ENCODE assay signal across 23 cellular contexts in genomic region chr10:12876266-12876665, GRCh38.
"Had no signal": no experiment of that assay in that cellular context is flagged by ENCODE, and none has a peak within 500 bp of the region (broad histone marks: within the 10 kb centered on the region; RNA-seq: fewer than 3 reads in every experiment).

No MANE protein-coding gene starts in this region.

- H3K36me3 Mint-ChIP-seq: natural killer cell treated with Interleukin-12 subunit alpha and Interleukin-12 subunit beta and Interleukin-15 and Interleukin-18, amount 100 ng/mL, for 72 hours; stimulated activated naive B cell treated with anti-CD40 and anti-IgM and Interleukin-4, amounts not matched to agents 10 μg/mL and 1 μg/mL and 100 μg/mL, for 72 hours had no signal

- DNase-seq: activated B cell treated with CpG ODN at 0.5 μM for 24 hours; activated CD4-positive, alpha-beta T cell treated with anti-CD3 and anti-CD28 coated beads for 36 hours; activated CD4-positive, alpha-beta T cell treated with anti-CD3 and anti-CD28 coated beads, Interleukin-2, amount 50 U/mL, for 4 hours; activated CD8-positive, alpha-beta memory T cell treated with anti-CD3 and anti-CD28 coated beads, Interleukin-2, amount 50 U/mL, for 48 hours; activated naive CD4-positive, alpha-beta T cell; activated T-cell treated with anti-CD3 and anti-CD28 coated beads, Interleukin-2, amount 50 U/mL, for 4 hours; amygdala; dermis blood vessel endothelial cell; effector memory CD4-positive, alpha-beta T cell; foreskin keratinocyte; left ventricle myocardium inferior; mammary epithelial cell; midbrain; nucleus accumbens; retina; sigmoid colon; stimulated activated CD4-positive, alpha-beta T cell treated with anti-CD3 and anti-CD28 coated beads, Interleukin-2, amount 100 ng/mL, for 48 hours; stimulated activated CD8-positive, alpha-beta memory T cell treated with anti-CD3 and anti-CD28 coated beads, Interleukin-4, amount 100 ng/mL, for 48 hours; stimulated activated naive B cell treated with anti-CD40 and anti-IgM and Interleukin-4, amounts not matched to agents 10 μg/mL and 1 μg/mL and 100 μg/mL, for 72 hours; T-helper 9 cell had no signal

- H3K27ac ChIP-seq: foreskin keratinocyte, left ventricle myocardium inferior, sigmoid colon had no signal

- H3K9me3 Mint-ChIP-seq: activated B cell treated with CpG ODN at 0.5 μM for 24 hours; activated T-cell treated with anti-CD3 and anti-CD28 coated beads, Interleukin-2, amount 50 U/mL, for 4 hours; activated T-helper 2 cell treated with anti-CD3 and anti-CD28 coated beads, Interferon-gamma antibody, Interleukin-2, Interleukin-4, amounts not matched to agents 10 μg/mL and 5 μg/mL and 100 μg/mL, durations not matched to agents 14 hours and 24 hours and 36 hours; natural killer cell treated with Interleukin-12 subunit alpha and Interleukin-12 subunit beta and Interleukin-15 and Interleukin-18, amount 100 ng/mL, for 72 hours had no signal

- H3K36me3 ChIP-seq: left ventricle myocardium inferior, sigmoid colon had no signal

- H3K4me3 ChIP-seq: left ventricle myocardium inferior, sigmoid colon had no signal

- H3K4me1 Mint-ChIP-seq: activated B cell treated with CpG ODN at 0.5 μM for 24 hours; activated CD4-positive, alpha-beta T cell treated with anti-CD3 and anti-CD28 coated beads for 36 hours had no signal

- H3K4me3 Mint-ChIP-seq: activated B cell treated with CpG ODN at 0.5 μM for 24 hours; activated CD4-positive, alpha-beta T cell treated with anti-CD3 and anti-CD28 coated beads for 36 hours; activated T-cell treated with anti-CD3 and anti-CD28 coated beads, Interleukin-2, amount 50 U/mL, for 4 hours; natural killer cell treated with Interleukin-12 subunit alpha and Interleukin-12 subunit beta and Interleukin-15 and Interleukin-18, amount 100 ng/mL, for 72 hours; stimulated activated naive B cell treated with anti-CD40 and anti-IgM and Interleukin-4, amounts not matched to agents 10 μg/mL and 1 μg/mL and 100 μg/mL, for 72 hours had no signal

- H3K27ac Mint-ChIP-seq: activated B cell treated with CpG ODN at 0.5 μM for 24 hours; activated CD4-positive, alpha-beta T cell treated with anti-CD3 and anti-CD28 coated beads for 36 hours; activated T-helper 2 cell treated with anti-CD3 and anti-CD28 coated beads, Interferon-gamma antibody, Interleukin-2, Interleukin-4, amounts not matched to agents 10 μg/mL and 5 μg/mL and 100 μg/mL, durations not matched to agents 14 hours and 24 hours and 36 hours; natural killer cell treated with Interleukin-12 subunit alpha and Interleukin-12 subunit beta and Interleukin-15 and Interleukin-18, amount 100 ng/mL, for 72 hours; progenitor cell of endocrine pancreas; stimulated activated naive B cell treated with anti-CD40 and anti-IgM and Interleukin-4, amounts not matched to agents 10 μg/mL and 1 μg/mL and 100 μg/mL, for 72 hours had no signal

- H3K4me1 ChIP-seq: foreskin keratinocyte, left ventricle myocardium inferior, sigmoid colon had no signal

- H3K9me3 ChIP-seq: left ventricle myocardium inferior, sigmoid colon had no signal

- H3K27me3 ChIP-seq: sigmoid colon had no signal
